ENCODE assay signal across 8 cellular contexts in the genomic region with DNA sequence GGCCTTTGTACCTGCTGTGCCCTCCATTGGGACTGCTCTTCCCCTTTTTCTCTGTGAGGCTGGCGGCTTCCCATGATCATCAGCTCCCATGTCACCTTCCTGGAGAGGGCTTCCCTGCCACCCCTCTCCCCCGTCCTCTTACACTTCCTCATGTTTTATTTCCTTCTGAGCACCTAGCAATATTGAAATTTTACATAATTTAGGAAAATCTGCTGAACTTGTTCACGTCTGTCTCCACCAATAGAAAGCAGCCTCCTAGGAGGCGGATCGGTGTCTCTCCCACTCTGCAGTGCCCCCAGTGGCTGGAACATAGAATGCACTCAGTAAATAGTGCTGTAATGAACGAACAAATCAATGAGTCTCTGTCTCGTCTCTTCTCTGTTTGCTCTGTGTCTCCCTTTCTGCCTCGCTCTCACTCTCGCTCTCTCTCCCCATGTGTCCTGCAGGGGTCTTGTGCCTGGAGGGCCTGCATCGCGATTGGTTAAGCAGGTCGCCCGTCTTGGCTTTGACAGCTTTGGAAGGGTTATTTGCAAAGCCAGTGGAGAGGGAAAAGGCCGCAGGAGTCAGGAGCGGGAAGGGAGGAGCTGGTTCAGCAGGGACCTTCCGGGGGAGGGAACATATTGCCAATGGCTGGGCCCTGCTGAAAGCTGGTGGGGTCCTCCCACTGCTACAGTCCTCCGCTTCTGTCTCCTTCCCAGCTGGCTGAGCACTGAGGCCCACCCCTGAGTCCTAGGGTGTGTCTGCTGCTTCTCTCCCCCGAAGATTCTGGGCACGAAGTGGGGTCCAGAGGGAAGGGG. TPM values are rescaled to one million over a fixed set of nuclear protein-coding genes. Genes with fewer than 3 reads are reported as not detected.
A peak's percentile ranks its signal among the peaks of the same experiment; 100 is the strongest.
DNase-seq lines count a peak whose midpoint lies in the region; ATAC-seq, FAIRE-seq and TF ChIP-seq lines count a peak whose summit lies in the region.

No MANE protein-coding gene starts in this region.

- no peaks in the 10 kb centered on the region for H3K9me1 ChIP-seq in K562 (ENCODE audit: control insufficient read depth, insufficient read depth, low read length)

- TF ChIP-seq EP300 in A549 (IDR thresholded peaks at IDR 0.05) (no peak), K562 (IDR thresholded peaks at IDR 0.05; ENCODE audit: low read length) (no peak)

- no peaks in the 10 kb centered on the region for H3K79me2 ChIP-seq in K562 (ENCODE audit: control insufficient read depth, insufficient read depth, low read length)

- H3K9ac ChIP-seq in K562 (ENCODE audit: insufficient read depth in 1 of 2, low read depth in 2 of 2, low read length in 2 of 2) (peak overlapping the region; percentile 16 to 87; a peak in 3 of 4 replicates), iPS-15b (ENCODE audit: low read depth, low read length) (peak overlapping the region; percentile 70)

- peak overlapping the region; percentile 94 for H2AFZ ChIP-seq in K562 (ENCODE audit: low read depth, low read length)

- FAIRE-seq in A549 (lab: Jason Lieb, UNC) (no peak), K562 (lab: Jason Lieb, UNC) (peak; percentile 95)

- H3K4me3 ChIP-seq in A549 (peak overlapping the region; percentile 7), K562 (peak overlapping the region; percentile 9; the same call in 1 of the 2 replicates), iPS-15b (ENCODE audit: low read depth, low read length) (peak overlapping the region; percentile 60)

- in situ Hi-C loops in K562 (cut with MboI), result no loop called here

- H3K27ac ChIP-seq in A549 (peak overlapping the region in 1 of 2 experiments; percentile 63; a peak in 1 of 6 replicates), K562 (ENCODE audit: extremely low read depth, low read depth, low read length) (no peak overlapping the region; the same call in 2 of the 3 replicates)

- POLR2A ChIA-PET in A549 (lab: Yijun Ruan, JAX), result interaction anchor here (0.7 kb wide), 1 partner anchor 60 kb away, joined by 4 read pairs; no protein-coding TSS in a partner anchor
- POLR2A ChIA-PET in K562 (lab: Yijun Ruan, JAX), result interaction anchor here (0.5 to 1.5 kb wide), 4 partner anchors 11 to 129 kb away, joined by 3 to 6 read pairs (median 4); a partner anchor contains a TSS

- WGBS in A549 (ENCODE audit: missing lambda C conversion rate), result 15% methylated on average over 19 of the region's 19 CpGs
- 10% methylated on average over 17 of the region's 19 CpGs for WGBS in K562 (ENCODE audit: insufficient coverage, low coverage, missing lambda C conversion rate)

- peaks cover 12% of the 10 kb centered on the region for H3K4me1 ChIP-seq in A549
- H3K4me1 ChIP-seq in K562 (replicated peaks in 1 of 2; ENCODE audit: control insufficient read depth in 2 of 2, insufficient read depth in 2 of 2, low read length in 2 of 2), result peaks cover 19 to 31% of the 10 kb centered on the region in 2 experiments
- peaks cover 11% of the 10 kb centered on the region for H3K4me1 ChIP-seq in iPS-15b (ENCODE audit: control insufficient read depth, insufficient read depth, low read length)

- TF ChIP-seq CTCF in A549 (IDR thresholded peaks at IDR 0.05), result peak; percentile 73
- TF ChIP-seq CTCF in K562 (IDR thresholded peaks at IDR 0.05 in 2 of 3, conservative IDR thresholded peaks at IDR 0.05 in 1 of 3; ENCODE audit: insufficient read depth in 2 of 3, low read depth in 1 of 3, low read length in 3 of 3), result peak; percentile 77 to 94 (median 86)

- intact Hi-C loops in K562 (cut with micrococcal nuclease), result loop anchor here (5.0 to 10.0 kb wide), 2 partner anchors 82 to 135 kb away; no protein-coding TSS in a partner anchor
- intact Hi-C loops in sciatic nerve (cut with DNase I), result no loop called here

- H3K27me3 ChIP-seq in K562 (ENCODE audit: control insufficient read depth in 2 of 2, insufficient read depth in 2 of 2, low read length in 2 of 2), result peaks cover 0 to under 1% of the 10 kb centered on the region in 2 experiments; a peak in 1 of 5 replicates
- H3K27me3 ChIP-seq in iPS-15b (ENCODE audit: control insufficient read depth, insufficient read depth, low read length), result no peaks in the 10 kb centered on the region

- H3K9me3 ChIP-seq in A549, result no peaks in the 10 kb centered on the region
- no peaks in the 10 kb centered on the region for H3K9me3 ChIP-seq in K562 (replicated peaks; ENCODE audit: control insufficient read depth, insufficient read depth, low read depth, low read length)
- no peaks in the 10 kb centered on the region for H3K9me3 ChIP-seq in iPS-15b (ENCODE audit: control insufficient read depth, insufficient read depth, low read length)

- H3K4me2 ChIP-seq in A549 (peak overlapping the region; percentile 73), K562 (ENCODE audit: insufficient read depth, low read length) (peak overlapping the region; percentile 70)

- no peaks in the 10 kb centered on the region for H3K36me3 ChIP-seq in K562 (ENCODE audit: control insufficient read depth, insufficient read depth, low read length)
- H3K36me3 ChIP-seq in iPS-15b (ENCODE audit: control insufficient read depth, insufficient read depth, low read length), result no peaks in the 10 kb centered on the region

- BruUV-seq in K562 (replicated peaks; lab: Mats Ljungman, UMichigan), result no TSS peak

- ATAC-seq in A549, result peak; percentile 67 to 87; a peak in 5 of 6 replicates
- peak; percentile 55 for ATAC-seq in GM18858 (IDR thresholded peaks at IDR 0.05; ENCODE audit: unreplicated experiment)
- peak; percentile 92 for ATAC-seq in K562
- peak; percentile 94 for ATAC-seq in sciatic nerve
- ATAC-seq in HG03432 (IDR thresholded peaks at IDR 0.05; ENCODE audit: unreplicated experiment), result no peak

- DNase-seq in A549 (ENCODE audit: low read depth in 1 of 2, low spot score in 1 of 2) (peak; percentile 50 to 82), NCI-H1092 (lab: John Stamatoyannopoulos, UW) (peak; percentile 81), T-helper 22 cell (ENCODE audit: low read depth) (peak; percentile 13), K562 (ENCODE audit: extremely low read depth in 1 of 4, low spot score in 3 of 4) (peak; percentile 81 to 88 (median 88)), sciatic nerve (ENCODE audit: low spot score) (peak; percentile 88)

- TF ChIP-seq POLR2A in A549 (IDR thresholded peaks at IDR 0.05; ENCODE audit: low read length), result no peak
- TF ChIP-seq POLR2A in K562 (conservative IDR thresholded peaks at IDR 0.05), result no peak

- CTCF ChIA-PET in A549 (lab: Yijun Ruan, JAX) (interaction anchor here (0.7 to 3.7 kb wide), 22 partner anchors 10 to 135 kb away, joined by 3 to 35 read pairs (median 4); a partner anchor contains a TSS), K562 (lab: Yijun Ruan, JAX; ENCODE audit: low intra/inter-chr PET ratio) (interaction anchor here (0.6 to 1.5 kb wide), 3 partner anchors 117 to 137 kb away, joined by 3 to 4 read pairs (median 3); no protein-coding TSS in a partner anchor)

- H4K20me1 ChIP-seq in K562 (replicated peaks; ENCODE audit: control insufficient read depth, insufficient read depth, low read length), result no peaks in the 10 kb centered on the region

- peak; percentile 24; a peak in 3 of 5 replicates for TF ChIP-seq RAD21 in A549 (conservative IDR thresholded peaks at IDR 0.05 in 1 of 2, IDR thresholded peaks at IDR 0.05 in 1 of 2)
- TF ChIP-seq RAD21 in K562 (CRISPR knock-in tag; conservative IDR thresholded peaks at IDR 0.05 in 1 of 2, IDR thresholded peaks at IDR 0.05 in 1 of 2), result peak in 1 of 2 experiments; percentile 35; a peak in 1 of 4 replicates

RNA-seq across cellular contexts. Expression of a gene that starts 12.1 kb away (rescaled TPM):
- polyA plus RNA-seq in A549 (2011; rRNA removed) (not detected in 2 replicates), A549 (2017; fragmentation: RNase III; extraction: RNeasy Plus Mini Kit Qiagen cat#74134 plus additional on column Dnase treatment) (not detected in 3 replicates), K562 (2011; rRNA removed) (not detected in 2 replicates), K562 (2014; fragmentation: Illumina TruSeq; extraction: Trizol) (not detected in 2 replicates), K562 (2014; fragmentation: Nextera tagmentation; extraction: Ambion mirVana) (not detected), K562 (2014; rRNA removed) (not detected in 2 replicates)
- polyA plus RNA-seq in A549 (2012; cell fraction: cytosol; rRNA removed), result not detected in 2 replicates
- polyA plus RNA-seq in A549 (2012; cell fraction: nucleus; rRNA removed), result not detected in 2 replicates
- polyA minus RNA-seq in A549 (2011; rRNA and poly(A)+ RNA removed), result not detected in 2 replicates
- not detected in 2 replicates for total RNA-seq in K562 (2011; cell fraction: chromatin; rRNA removed; ENCODE audit: low replicate concordance)
- not detected in 2 replicates for total RNA-seq in K562 (2011; cell fraction: nucleolus; rRNA removed)
- total RNA-seq in K562 (2011; cell fraction: nucleoplasm; rRNA removed), result not detected in 2 replicates
- total RNA-seq in K562 (2014; rRNA removed) (not detected in 2 replicates), K562 (2014; rRNA removed; fragmentation: Illumina TruSeq; extraction: Trizol) (not detected in 2 replicates), K562 (2015; rRNA removed; fragmentation: Illumina TruSeq; extraction: Trizol) (not detected in 2 replicates), K562 (2021) (not detected in 2 replicates), sciatic nerve (not detected)
- polyA plus RNA-seq in K562 (2011; cell fraction: cytosol; rRNA removed), result not detected in 2 replicates
- polyA plus RNA-seq in K562 (2011; cell fraction: nucleus; rRNA removed), result 0.06 TPM in 1 of 2 replicates, not detected in the other
- not detected in 2 replicates for polyA plus RNA-seq in K562 (2012)
- not detected in 2 replicates for polyA minus RNA-seq in K562 (2011; rRNA and poly(A)+ RNA removed)
- polyA minus RNA-seq in K562 (2011; cell fraction: cytosol; rRNA and poly(A)+ RNA removed), result not detected in 2 replicates
- polyA minus RNA-seq in K562 (2011; cell fraction: nucleus; rRNA and poly(A)+ RNA removed), result not detected in 2 replicates

RNA-seq across cellular contexts. Expression of a gene that starts 49.2 kb away (rescaled TPM):
- polyA plus RNA-seq in A549 (2011; rRNA removed) (0.03 TPM in 1 of 2 replicates, not detected in the other), A549 (2017; fragmentation: RNase III; extraction: RNeasy Plus Mini Kit Qiagen cat#74134 plus additional on column Dnase treatment) (not detected in 3 replicates), K562 (2011; rRNA removed) (0.05 and 0.06 TPM in 2 replicates), K562 (2014; fragmentation: Illumina TruSeq; extraction: Trizol) (0.21 TPM in 2 replicates), K562 (2014; fragmentation: Nextera tagmentation; extraction: Ambion mirVana) (under 1 TPM in 1 of 2 experiments, not detected in 1; 0.08 TPM), K562 (2014; rRNA removed) (0.19 and 0.21 TPM in 2 replicates)
- not detected in 2 replicates for polyA plus RNA-seq in A549 (2012; cell fraction: cytosol; rRNA removed)
- not detected in 2 replicates for polyA plus RNA-seq in A549 (2012; cell fraction: nucleus; rRNA removed)
- not detected in 2 replicates for polyA minus RNA-seq in A549 (2011; rRNA and poly(A)+ RNA removed)
- 0.46 and 1.1 TPM in 2 replicates for total RNA-seq in K562 (2011; cell fraction: chromatin; rRNA removed; ENCODE audit: low replicate concordance)
- 0.50 and 0.53 TPM in 2 replicates for total RNA-seq in K562 (2011; cell fraction: nucleolus; rRNA removed)
- 0.31 and 0.51 TPM in 2 replicates for total RNA-seq in K562 (2011; cell fraction: nucleoplasm; rRNA removed)
- total RNA-seq in K562 (2014; rRNA removed) (0.12 and 0.27 TPM in 2 replicates), K562 (2014; rRNA removed; fragmentation: Illumina TruSeq; extraction: Trizol) (0.22 and 0.29 TPM in 2 replicates), K562 (2015; rRNA removed; fragmentation: Illumina TruSeq; extraction: Trizol) (0.22 and 0.23 TPM in 2 replicates), K562 (2021) (0.24 and 0.34 TPM in 2 replicates), sciatic nerve (9.0 TPM)
- polyA plus RNA-seq in K562 (2011; cell fraction: cytosol; rRNA removed), result 0.01 TPM in 1 of 2 replicates, not detected in the other
- polyA plus RNA-seq in K562 (2011; cell fraction: nucleus; rRNA removed), result 0.13 and 0.23 TPM in 2 replicates
- 0.14 and 0.98 TPM in 2 replicates for polyA plus RNA-seq in K562 (2012)
- 0.04 and 0.09 TPM in 2 replicates for polyA minus RNA-seq in K562 (2011; rRNA and poly(A)+ RNA removed)
- not detected in 2 replicates for polyA minus RNA-seq in K562 (2011; cell fraction: cytosol; rRNA and poly(A)+ RNA removed)
- 0.11 TPM in 1 of 2 replicates, not detected in the other for polyA minus RNA-seq in K562 (2011; cell fraction: nucleus; rRNA and poly(A)+ RNA removed)

Comparison
In these comparisons a context has a peak if more than half of its experiments do, and no peak if none do; other contexts are left out.
1. DNase-seq: peak in every context shown above with its lines; median percentile 88 in K562; 88 in sciatic nerve; 81 in NCI-H1092; 66 in A549; 13 in T-helper 22 cell.
2. H3K4me3 ChIP-seq: peak in every context shown above with its lines; median percentile 60 in iPS-15b; 9 in K562; 7 in A549.